Comparison of ENCODE assay signal across 9 cellular contexts in the genomic region with DNA sequence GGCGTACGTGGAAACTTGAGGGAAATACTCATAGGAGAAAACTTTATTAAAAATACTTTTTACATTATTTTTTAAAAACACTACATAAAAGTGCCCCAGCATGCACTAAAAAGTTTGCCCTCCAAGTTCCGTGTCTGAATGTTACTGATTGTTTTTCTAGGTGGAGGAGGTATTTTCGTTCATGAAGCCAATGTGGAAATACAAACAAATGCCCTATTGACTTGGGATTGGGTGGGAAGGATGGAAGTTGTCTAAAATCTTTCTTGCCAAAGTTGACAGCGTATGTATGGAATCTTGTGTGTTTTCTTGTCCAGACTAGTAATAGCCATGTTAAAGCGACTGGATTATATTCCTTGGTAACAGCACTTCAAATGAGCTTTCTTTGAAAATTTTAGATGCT. TPM values are rescaled to one million over a fixed set of nuclear protein-coding genes. Genes with fewer than 3 reads are reported as not detected.
A peak's percentile ranks its signal among the peaks of the same experiment; 100 is the strongest.
DNase-seq lines count a peak whose midpoint lies in the region; ATAC-seq and TF ChIP-seq lines count a peak whose summit lies in the region.
"Had no signal": no experiment of that assay in that cellular context is flagged by ENCODE, and none has a peak within 500 bp of the region (broad histone marks: within the 10 kb centered on the region; RNA-seq: fewer than 3 reads in every experiment).

No MANE protein-coding gene starts in this region.

- no peak for ATAC-seq in HG03571 (IDR thresholded peaks at IDR 0.05; ENCODE audit: unreplicated experiment)
- ATAC-seq in HG03565 (IDR thresholded peaks at IDR 0.05; ENCODE audit: unreplicated experiment): no peak

- H3K27me3 Mint-ChIP-seq in Calu3 (ENCODE audit: unreplicated experiment): no peaks in the 10 kb centered on the region
- H3K27me3 Mint-ChIP-seq in endothelial cell (ENCODE audit: unreplicated experiment): peaks cover 1% of the 10 kb centered on the region

- intact Hi-C loops in Calu3 (cut with micrococcal nuclease; ENCODE audit: unreplicated experiment): loop anchor here (10.0 kb wide), 1 partner anchor 160 kb away; no protein-coding TSS in a partner anchor
- intact Hi-C loops in PC-9 (cut with micrococcal nuclease; ENCODE audit: unreplicated experiment): loop anchor here (2.0 to 10.0 kb wide), 2 partner anchors 50 to 210 kb away; partner anchors contain the start of gene USP6NL

- DNase-seq in Calu3: no peak
- no peak for DNase-seq in PC-9
- no peak for DNase-seq in endothelial cell (ENCODE audit: low spot score)
- DNase-seq in osteoblast (ENCODE audit: insufficient read length, low spot score, missing footprints): no peak
- DNase-seq in DMS114 treated with DMSO at 0.1 percent for 48 hours (lab: John Stamatoyannopoulos, UW; ENCODE audit: unreplicated experiment): no peak
- DNase-seq in hypothalamus (lab: John Stamatoyannopoulos, UW): no peak
- DNase-seq: GDM1 had no signal

- TF ChIP-seq CTCF in Calu3 (IDR thresholded peaks at IDR 0.05; ENCODE audit: unreplicated experiment): no peak
- TF ChIP-seq CTCF in PC-9 (conservative IDR thresholded peaks at IDR 0.05): no peak
- TF ChIP-seq CTCF in endothelial cell (IDR thresholded peaks at IDR 0.05; ENCODE audit: unreplicated experiment): no peak
- TF ChIP-seq CTCF in osteoblast (IDR thresholded peaks at IDR 0.05; ENCODE audit: extremely low read depth, low read depth, low read length): no peak

- peaks cover 66% of the 10 kb centered on the region for H3K79me2 ChIP-seq in PC-9 (ENCODE audit: low read depth)
- H3K79me2 ChIP-seq in osteoblast (ENCODE audit: insufficient read depth, low read length): peaks cover 12% of the 10 kb centered on the region

- H3K4me3 Mint-ChIP-seq in Calu3 (ENCODE audit: low read depth, unreplicated experiment): peak overlapping the region; percentile 83
- H3K4me3 Mint-ChIP-seq in endothelial cell (ENCODE audit: unreplicated experiment): peak overlapping the region; percentile 90

- POLR2A ChIA-PET in PC-9 (lab: Charles Lee; ENCODE audit: unreplicated experiment): interaction anchor here (0.7 kb wide), 1 partner anchor 88 kb away, joined by 5 read pairs; no protein-coding TSS in a partner anchor

- BruUV-seq in Calu3 (replicated peaks; lab: Mats Ljungman, UMichigan) (no TSS peak), PC-9 (replicated peaks; lab: Mats Ljungman, UMichigan) (TSS peak; percentile 82)

- H3K4me1 ChIP-seq in PC-9 (replicated peaks; ENCODE audit: insufficient read depth) (peaks cover 61% of the 10 kb centered on the region), osteoblast (ENCODE audit: insufficient read depth, low read length) (peaks cover 10% of the 10 kb centered on the region)

- H3K4me3 ChIP-seq in PC-9 (peak overlapping the region; percentile 92), osteoblast (ENCODE audit: insufficient read depth, low read length) (peak overlapping the region; percentile 80)

- H3K9me3 ChIP-seq in PC-9 (ENCODE audit: insufficient read depth, low read depth) (no peaks in the 10 kb centered on the region), osteoblast (ENCODE audit: low read depth, low read length) (no peaks in the 10 kb centered on the region)

- H3K36me3 ChIP-seq in PC-9 (ENCODE audit: low read depth) (0 out of 2 replicates have a peak, but pooled peaks cover 6% of the 10 kb centered on the region), osteoblast (ENCODE audit: insufficient read depth, low read length) (no peaks in the 10 kb centered on the region)

- H3K9me3 Mint-ChIP-seq in Calu3 (ENCODE audit: low read depth, unreplicated experiment) (no peaks in the 10 kb centered on the region), endothelial cell (ENCODE audit: unreplicated experiment) (no peaks in the 10 kb centered on the region)

- H3K27me3 ChIP-seq in PC-9 (ENCODE audit: insufficient read depth, low read depth) (no peaks in the 10 kb centered on the region), osteoblast (ENCODE audit: insufficient read depth, low read length) (peaks cover 7% of the 10 kb centered on the region)

- H2AFZ ChIP-seq in PC-9: no peak overlapping the region
- H2AFZ ChIP-seq in osteoblast (ENCODE audit: low read length): peak overlapping the region; percentile 80

- H3K4me2 ChIP-seq in PC-9: peak overlapping the region; percentile 98
- peak overlapping the region; percentile 85 for H3K4me2 ChIP-seq in osteoblast (ENCODE audit: insufficient read depth, low read length)

- peak overlapping the region; percentile 73 for H3K27ac ChIP-seq in PC-9
- no peak overlapping the region for H3K27ac ChIP-seq in osteoblast (ENCODE audit: low read depth, low read length)

- CTCF ChIA-PET in Calu3 (lab: Charles Lee): interaction anchor here (0.6 kb wide), 1 partner anchor 40 kb away, joined by 3 read pairs; no protein-coding TSS in a partner anchor
- CTCF ChIA-PET in PC-9 (lab: Charles Lee): no interaction called here

- H3K9me2 ChIP-seq in PC-9 (ENCODE audit: insufficient read depth): no peaks in the 10 kb centered on the region

- peaks cover 21% of the 10 kb centered on the region for H3F3A ChIP-seq in PC-9 (ENCODE audit: insufficient read depth, low read depth)

- peaks cover 35% of the 10 kb centered on the region for H3K36me3 Mint-ChIP-seq in Calu3 (ENCODE audit: insufficient read depth, unreplicated experiment)
- no peaks in the 10 kb centered on the region for H3K36me3 Mint-ChIP-seq in endothelial cell (ENCODE audit: low read depth, unreplicated experiment)

- H4K20me1 ChIP-seq in PC-9 (ENCODE audit: insufficient read depth) (peaks cover 23% of the 10 kb centered on the region; the same call in 1 of the 2 replicates), osteoblast (ENCODE audit: insufficient read depth, low read length) (no peaks in the 10 kb centered on the region)

- H3K27ac Mint-ChIP-seq in Calu3 (ENCODE audit: unreplicated experiment) (peak overlapping the region; percentile 53), endothelial cell (ENCODE audit: unreplicated experiment) (no peak overlapping the region)

- H3K4me1 Mint-ChIP-seq in Calu3 (ENCODE audit: low read depth, unreplicated experiment) (peaks cover 55% of the 10 kb centered on the region), endothelial cell (ENCODE audit: unreplicated experiment) (peaks cover 15% of the 10 kb centered on the region)

RNA-seq across cellular contexts. Expression of gene PROSER2, which starts 1.2 kb away (rescaled TPM):
- total RNA-seq in Calu3 (2022): 18.8 and 19.5 TPM in 2 replicates
- total RNA-seq in PC-9 (2021): 66.6 and 87.5 TPM in 2 replicates
- total RNA-seq in endothelial cell (ENCODE audit: unreplicated experiment): 5.7 TPM
- 4.4 and 6.9 TPM in 2 replicates for total RNA-seq in osteoblast
